18 cellular contexts compared by ENCODE assay signal in the genomic region with DNA sequence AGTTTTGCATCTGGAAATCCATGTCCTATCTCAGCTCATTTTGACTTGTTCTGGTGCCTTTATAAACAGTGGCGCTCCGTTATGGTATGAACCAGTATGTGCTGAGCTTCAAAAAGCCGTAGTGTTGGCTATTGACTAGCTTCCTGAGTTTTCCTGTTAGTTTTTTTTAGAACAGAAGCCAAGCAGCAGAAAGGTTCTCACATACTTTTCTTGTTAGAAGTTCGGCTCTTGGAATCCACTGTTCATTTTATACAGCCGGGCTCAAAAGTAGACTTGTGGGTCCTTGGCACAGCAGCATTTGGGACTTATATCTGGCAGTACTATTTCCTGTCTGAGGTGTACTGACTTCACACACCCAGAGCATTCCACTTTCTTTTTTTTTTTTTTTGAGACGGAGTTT.
"Had no signal": no experiment of that assay in that cellular context is flagged by ENCODE, and none has a peak within 500 bp of the region (broad histone marks: within the 10 kb centered on the region; RNA-seq: fewer than 3 reads in every experiment).

No MANE protein-coding gene starts in this region.

- H3K4me1 Mint-ChIP-seq: activated CD4-positive, alpha-beta T cell treated with anti-CD3 and anti-CD28 coated beads for 36 hours; activated naive CD8-positive, alpha-beta T cell treated with anti-CD3 and anti-CD28 coated beads, Interleukin-2, amount 50 U/mL, for 24 hours had no signal

- H3K4me3 Mint-ChIP-seq: activated CD4-positive, alpha-beta T cell treated with anti-CD3 and anti-CD28 coated beads for 36 hours; activated CD8-positive, alpha-beta T cell treated with anti-CD3 and anti-CD28 coated beads for 36 hours; activated naive CD8-positive, alpha-beta T cell treated with anti-CD3 and anti-CD28 coated beads, Interleukin-2, amount 50 U/mL, for 24 hours; memory B cell; nephron progenitor cell; type B pancreatic cell had no signal

- H3K27ac ChIP-seq: body of pancreas, foreskin keratinocyte, psoas muscle, right lobe of liver, spleen had no signal

- H3K27ac Mint-ChIP-seq: activated CD4-positive, alpha-beta T cell treated with anti-CD3 and anti-CD28 coated beads for 36 hours; activated CD8-positive, alpha-beta T cell treated with anti-CD3 and anti-CD28 coated beads for 36 hours; activated naive CD8-positive, alpha-beta T cell treated with anti-CD3 and anti-CD28 coated beads, Interleukin-2, amount 50 U/mL, for 24 hours; memory B cell; nephron progenitor cell; type B pancreatic cell had no signal

- DNase-seq: activated CD4-positive, alpha-beta T cell treated with anti-CD3 and anti-CD28 coated beads for 36 hours; activated CD8-positive, alpha-beta T cell treated with anti-CD3 and anti-CD28 coated beads for 36 hours; activated naive CD4-positive, alpha-beta T cell treated with Interleukin-2 at 50 U/mL for 16 hours; activated naive CD8-positive, alpha-beta T cell treated with anti-CD3 and anti-CD28 coated beads, Interleukin-2, amount 50 U/mL, for 24 hours; body of pancreas; foreskin keratinocyte; left colon; nephron progenitor cell; psoas muscle; right lobe of liver; spleen; stimulated activated CD4-positive, alpha-beta T cell treated with anti-CD3 and anti-CD28 coated beads, Interleukin-1b, Interleukin-23, amount 100 ng/mL, for 48 hours; stimulated activated naive CD4-positive, alpha-beta T cell; substantia nigra; T-helper 9 cell had no signal

- H3K9me3 ChIP-seq: body of pancreas, psoas muscle, right lobe of liver, spleen had no signal

- H3K4me1 ChIP-seq: body of pancreas, right lobe of liver, spleen had no signal

- H3K27me3 ChIP-seq: body of pancreas, foreskin keratinocyte, right lobe of liver, spleen had no signal

- H3K4me3 ChIP-seq: body of pancreas, psoas muscle, right lobe of liver, spleen had no signal

- H3K27me3 Mint-ChIP-seq: activated CD4-positive, alpha-beta T cell treated with anti-CD3 and anti-CD28 coated beads for 36 hours; activated CD8-positive, alpha-beta T cell treated with anti-CD3 and anti-CD28 coated beads for 36 hours; activated naive CD8-positive, alpha-beta T cell treated with anti-CD3 and anti-CD28 coated beads, Interleukin-2, amount 50 U/mL, for 24 hours; memory B cell; type B pancreatic cell had no signal

- ATAC-seq: activated CD4-positive, alpha-beta T cell treated with anti-CD3 and anti-CD28 coated beads for 36 hours; activated CD8-positive, alpha-beta T cell treated with anti-CD3 and anti-CD28 coated beads for 36 hours; activated naive CD8-positive, alpha-beta T cell treated with anti-CD3 and anti-CD28 coated beads, Interleukin-2, amount 50 U/mL, for 24 hours; body of pancreas; esophagus mucosa; foreskin keratinocyte; left colon; psoas muscle; right lobe of liver had no signal
